ENCODE assay signal across 20 cellular contexts in genomic region chr12:87021400-87021799, GRCh38.
DNase-seq lines count a peak whose midpoint lies in the region; FAIRE-seq and TF ChIP-seq lines count a peak whose summit lies in the region.
"Had no signal": no experiment of that assay in that cellular context is flagged by ENCODE, and none has a peak within 500 bp of the region (broad histone marks: within the 10 kb centered on the region; RNA-seq: fewer than 3 reads in every experiment).

No MANE protein-coding gene starts in this region.

- H4K20me1 ChIP-seq in H1 (replicated peaks in 1 of 2; ENCODE audit: control insufficient read depth in 1 of 2, insufficient read depth in 2 of 2, low read length in 2 of 2): no peaks in the 10 kb centered on the region

- H2BK120ac ChIP-seq in H1 (replicated peaks; ENCODE audit: low read depth, low read length): no peak overlapping the region

- TF ChIP-seq CTCF in 22Rv1 (IDR thresholded peaks at IDR 0.05) (0 out of 2 replicates have a peak, but pooled peaks have one; percentile 10), H1 (IDR thresholded peaks at IDR 0.05; ENCODE audit: control extremely low read depth in 1 of 3, insufficient read depth in 1 of 3, low read depth in 1 of 3, low read length in 3 of 3) (no peak)

- no peak overlapping the region for H3K56ac ChIP-seq in H1 (replicated peaks; ENCODE audit: insufficient read length, low read depth, low read length)

- peak overlapping the region; percentile 58; the same call in 1 of the 2 replicates for H2AFZ ChIP-seq in H1 (ENCODE audit: low read length)
- H2AFZ ChIP-seq: GM23248 had no signal

- no peak for TF ChIP-seq RAD21 in H1 (IDR thresholded peaks at IDR 0.05 in 1 of 2, conservative IDR thresholded peaks at IDR 0.05 in 1 of 2; ENCODE audit: low read depth in 2 of 2, low read length in 2 of 2)

- H3K23me2 ChIP-seq in H1 (ENCODE audit: low read depth, low read length): no peaks in the 10 kb centered on the region

- no peak overlapping the region for H3K18ac ChIP-seq in H1 (ENCODE audit: extremely low read depth, low read length)

- H2BK15ac ChIP-seq in H1 (ENCODE audit: low read length): no peak overlapping the region

- no peak overlapping the region for H2AK5ac ChIP-seq in H1 (ENCODE audit: low read depth, low read length)

- no peak overlapping the region for H4K8ac ChIP-seq in H1 (ENCODE audit: extremely low read depth, insufficient read depth, low read length)

- H2BK5ac ChIP-seq in H1 (ENCODE audit: low read depth, low read length): no peak overlapping the region

- no peaks in the 10 kb centered on the region for H3K4me1 ChIP-seq in H1 (replicated peaks in 1 of 4; ENCODE audit: control insufficient read depth in 3 of 4, insufficient read depth in 4 of 4, low read length in 3 of 4)
- H3K4me1 ChIP-seq: A549 had no signal

- no peaks in the 10 kb centered on the region for H3K9me3 ChIP-seq in H1 (ENCODE audit: insufficient read depth in 2 of 2, low read depth in 1 of 2, low read length in 1 of 2)

- H4K5ac ChIP-seq in H1 (ENCODE audit: insufficient read length, low read depth, low read length): no peak overlapping the region

- no peak overlapping the region for H3K14ac ChIP-seq in H1 (ENCODE audit: insufficient read length)

- H4K91ac ChIP-seq in H1 (replicated peaks; ENCODE audit: insufficient read length, low read length): no peak overlapping the region

- TF ChIP-seq POLR2A in H1 (IDR thresholded peaks at IDR 0.05; ENCODE audit: control extremely low read depth in 1 of 2, low read depth in 2 of 2, low read length in 2 of 2): no peak

- CTCF ChIA-PET in H1 (lab: Charles Lee; ENCODE audit: partially characterized antibody): no interaction called here

- 93% methylated on average over 2 of the region's 2 CpGs; no CpG with 5 or more reads in 1 of the 2 experiments for WGBS in H1 (ENCODE audit: extremely low coverage in 1 of 2, insufficient coverage in 1 of 2, insufficient read length in 1 of 2, insufficient replicate concordance in 2 of 2, low coverage in 1 of 2, low lambda C conversion rate in 2 of 2, missing lambda C conversion rate in 1 of 2), 2 experiments

- H3K4me3 ChIP-seq in H1 (ENCODE audit: extremely low read depth in 1 of 4, insufficient read depth in 2 of 4, low read depth in 3 of 4, low read length in 4 of 4): no peak overlapping the region
- H3K4me3 ChIP-seq: A549, GM12878, GM23248 had no signal

- H3K4ac ChIP-seq in H1 (replicated peaks; ENCODE audit: insufficient read length, low read depth, low read length): no peak overlapping the region

- H3K79me2 ChIP-seq in H1 (ENCODE audit: control insufficient read depth in 1 of 2, insufficient read depth in 2 of 2, low read length in 2 of 2): no peaks in the 10 kb centered on the region

- no peak overlapping the region for H3K4me2 ChIP-seq in H1 (ENCODE audit: insufficient read depth in 1 of 2, low read depth in 2 of 2, low read length in 2 of 2)
- H3K4me2 ChIP-seq: A549 had no signal

- FAIRE-seq in H1 (lab: Jason Lieb, UNC): no peak
- FAIRE-seq: A549, GM12878, GM19239 had no signal

- no peak for TF ChIP-seq EP300 in H1 (IDR thresholded peaks at IDR 0.05; ENCODE audit: borderline replicate concordance in 1 of 2, low read depth in 2 of 2, low read length in 2 of 2)

- H3K27ac ChIP-seq in 22Rv1: no peak overlapping the region
- H3K27ac ChIP-seq in H1 (ENCODE audit: low read depth, low read length): no peak overlapping the region
- H3K27ac ChIP-seq: A549, GM23248 had no signal

- DNase-seq in DMS53 (lab: John Stamatoyannopoulos, UW) (peak; percentile 15), DMS53 treated with DMSO at 0.1 percent for 48 hours (lab: John Stamatoyannopoulos, UW; ENCODE audit: unreplicated experiment) (no peak), H1 (ENCODE audit: low read depth in 1 of 2, low spot score in 2 of 2) (no peak), SIG-M5 (lab: John Stamatoyannopoulos, UW) (no peak), iPS-NIHi11 (ENCODE audit: low spot score) (no peak)
- DNase-seq: 8988T, ACHN, AML-193, C1 segment of cervical spinal cord, Calu3, COR-L47, DMS79, EL, GDM1, GM23248, H9 had no signal

- no peak overlapping the region for H2BK20ac ChIP-seq in H1 (ENCODE audit: low read length)

- POLR2A ChIA-PET in H1 (lab: Charles Lee; ENCODE audit: partially characterized antibody): no interaction called here

- no peaks in the 10 kb centered on the region for H3K27me3 ChIP-seq in H1 (replicated peaks in 1 of 4; ENCODE audit: control insufficient read depth in 3 of 4, extremely low read depth in 1 of 4, insufficient read depth in 3 of 4, low read length in 3 of 4)

- H3K23ac ChIP-seq in H1 (ENCODE audit: insufficient read length): no peak overlapping the region

- H3K36me3 ChIP-seq in H1 (ENCODE audit: control insufficient read depth in 2 of 4, insufficient read depth in 4 of 4, low read length in 3 of 4): no peaks in the 10 kb centered on the region

- H2BK12ac ChIP-seq in H1 (ENCODE audit: low read depth, low read length): no peak overlapping the region

- no peaks in the 10 kb centered on the region for H3K79me1 ChIP-seq in H1 (ENCODE audit: low read depth, low read length)

- no peak overlapping the region for H3K9ac ChIP-seq in H1 (replicated peaks in 1 of 4; ENCODE audit: extremely low read depth in 1 of 4, low read depth in 3 of 4, low read length in 3 of 4)
- H3K9ac ChIP-seq: GM23248 had no signal

TF ChIP-seq in H1, 55 proteins besides CTCF, POLR2A, EP300 and RAD21:
- no peak for TF ChIP-seq CBX5 (IDR thresholded peaks at IDR 0.05; ENCODE audit: low read depth, low read length)
- no peak for TF ChIP-seq GABPA (IDR thresholded peaks at IDR 0.05; ENCODE audit: borderline replicate concordance, insufficient read depth, low read length)
- TF ChIP-seq YY1 (IDR thresholded peaks at IDR 0.05; ENCODE audit: low read depth, low read length): no peak
